In genomic region chr4:118836763-118837507, GRCh38 we compare ENCODE assay signal across 8 cellular contexts. TPM values are rescaled to one million over a fixed set of nuclear protein-coding genes. Genes with fewer than 3 reads are reported as not detected.
DNase-seq lines count a peak whose midpoint lies in the region; ATAC-seq and TF ChIP-seq lines count a peak whose summit lies in the region.

No MANE protein-coding gene starts in this region.

- no peak for TF ChIP-seq CTCF in left lung (IDR thresholded peaks at IDR 0.05)
- no peak for TF ChIP-seq CTCF in tibial artery (IDR thresholded peaks at IDR 0.05)

- H3K9me3 Mint-ChIP-seq in activated T-cell treated with anti-CD3 and anti-CD28 coated beads, Interleukin-2, amount 50 U/mL, for 24 hours, result no peaks in the 10 kb centered on the region
- no peaks in the 10 kb centered on the region for H3K9me3 Mint-ChIP-seq in activated naive CD8-positive, alpha-beta T cell treated with anti-CD3 and anti-CD28 coated beads for 36 hours

- H3K27ac Mint-ChIP-seq in activated T-cell treated with anti-CD3 and anti-CD28 coated beads, Interleukin-2, amount 50 U/mL, for 24 hours, result peak overlapping the region; percentile 99
- H3K27ac Mint-ChIP-seq in activated naive CD8-positive, alpha-beta T cell treated with anti-CD3 and anti-CD28 coated beads for 36 hours, result peak overlapping the region; percentile 97

- peak overlapping the region; percentile 93 to 97 for H3K4me3 ChIP-seq in left lung
- peak overlapping the region; percentile 67 to 92 for H3K4me3 ChIP-seq in tibial artery

- H3K36me3 ChIP-seq in left lung (peaks cover 0 to 11% of the 10 kb centered on the region in 2 donors), tibial artery (peaks cover 5 to 13% (median 12%) of the 10 kb centered on the region in 3 donors)

- H3K4me1 ChIP-seq in left lung (peaks cover 5 to 36% of the 10 kb centered on the region in 2 donors), tibial artery (peaks cover 0 to 34% (median 16%) of the 10 kb centered on the region in 4 donors)

- no peaks in the 10 kb centered on the region for H3K27me3 Mint-ChIP-seq in activated T-cell treated with anti-CD3 and anti-CD28 coated beads, Interleukin-2, amount 50 U/mL, for 24 hours
- H3K27me3 Mint-ChIP-seq in activated naive CD8-positive, alpha-beta T cell treated with anti-CD3 and anti-CD28 coated beads for 36 hours, result no peaks in the 10 kb centered on the region

- peaks cover 27% of the 10 kb centered on the region for H3K36me3 Mint-ChIP-seq in activated T-cell treated with anti-CD3 and anti-CD28 coated beads, Interleukin-2, amount 50 U/mL, for 24 hours (ENCODE audit: low read depth)
- H3K36me3 Mint-ChIP-seq in activated naive CD8-positive, alpha-beta T cell treated with anti-CD3 and anti-CD28 coated beads for 36 hours, result peaks cover 4% of the 10 kb centered on the region

- H3K27me3 ChIP-seq in left lung (no peaks in the 10 kb centered on the region), tibial artery (no peaks in the 10 kb centered on the region)

- H3K9me3 ChIP-seq in left lung, result no peaks in the 10 kb centered on the region
- H3K9me3 ChIP-seq in tibial artery, result no peaks in the 10 kb centered on the region

- intact Hi-C loops in left lung (cut with DNase I), result no loop called here
- intact Hi-C loops in tibial artery (cut with DNase I; ENCODE audit: low total_unique reads), result no loop called here

- H3K4me1 Mint-ChIP-seq in activated T-cell treated with anti-CD3 and anti-CD28 coated beads, Interleukin-2, amount 50 U/mL, for 24 hours (ENCODE audit: low read depth), result peaks cover 29% of the 10 kb centered on the region
- peaks cover 19% of the 10 kb centered on the region for H3K4me1 Mint-ChIP-seq in activated naive CD8-positive, alpha-beta T cell treated with anti-CD3 and anti-CD28 coated beads for 36 hours

- peak overlapping the region; percentile 88 for H3K4me3 Mint-ChIP-seq in activated T-cell treated with anti-CD3 and anti-CD28 coated beads, Interleukin-2, amount 50 U/mL, for 24 hours
- H3K4me3 Mint-ChIP-seq in activated naive CD8-positive, alpha-beta T cell treated with anti-CD3 and anti-CD28 coated beads for 36 hours, result peak overlapping the region; percentile 99

- DNase-seq in activated T-cell treated with anti-CD3 and anti-CD28 coated beads, Interleukin-2, amount 50 U/mL, for 24 hours, result no peak
- no peak for DNase-seq in activated T-cell treated with anti-CD3 and anti-CD28 coated beads, Interleukin-2, amount 50 U/mL, for 1 hour
- DNase-seq in activated naive CD8-positive, alpha-beta T cell treated with anti-CD3 and anti-CD28 coated beads for 36 hours, result no peak
- no peak for DNase-seq in left lung
- no peak for DNase-seq in tibial artery
- DNase-seq in RPMI8226, result no peak
- no peak for DNase-seq in NCI-H526 (lab: John Stamatoyannopoulos, UW)

- no peak for ATAC-seq in left lung
- no peak for ATAC-seq in HG03342 (IDR thresholded peaks at IDR 0.05; ENCODE audit: unreplicated experiment)

- H3K27ac ChIP-seq in left lung (peak overlapping the region; percentile 98), tibial artery (peak overlapping the region; percentile 51 to 91)

RNA-seq across cellular contexts. Expression of gene SEC24D, which starts 1.0 kb away (rescaled TPM):
- 10 to 100 TPM; 19.6 to 22.5 TPM for total RNA-seq in activated naive CD8-positive, alpha-beta T cell treated with anti-CD3 and anti-CD28 coated beads for 36 hours
- 10 to 100 TPM; 97.0 to 99.4 TPM for total RNA-seq in left lung

RNA-seq across cellular contexts. Expression of gene SYNPO2, which starts 51.7 kb away (rescaled TPM):
- total RNA-seq in activated naive CD8-positive, alpha-beta T cell treated with anti-CD3 and anti-CD28 coated beads for 36 hours, result under 1 TPM; 0.26 to 0.33 TPM
- 10 to 100 TPM; 14.4 to 30.7 TPM for total RNA-seq in left lung

Comparison
In these comparisons a context has a peak if more than half of its experiments do, and no peak if none do; other contexts are left out.
1. RNA of gene SEC24D, which starts 1.0 kb away (total RNA-seq): 97.0 to 99.4 TPM in left lung; 19.6 to 22.5 TPM in activated naive CD8-positive, alpha-beta T cell treated with anti-CD3 and anti-CD28 coated beads for 36 hours; every median in the first group is over 4 times any median in the second.
2. RNA of gene SYNPO2, which starts 51.7 kb away (total RNA-seq): 14.4 to 30.7 TPM in left lung; 0.26 to 0.33 TPM in activated naive CD8-positive, alpha-beta T cell treated with anti-CD3 and anti-CD28 coated beads for 36 hours; every median in the first group is over 10 times any median in the second.